1 cellular context compared by ENCODE assay signal in genomic region chr15:63601026-63601726, GRCh38.
TF ChIP-seq lines count a peak whose summit lies in the region.

No MANE protein-coding gene starts in this region.

TF ChIP-seq in HepG2, 621 proteins besides CTCF, POLR2A, EP300 and RAD21 (continued from another document):
- TF ChIP-seq DDIT3 (CRISPR knock-in tag; IDR thresholded peaks at IDR 0.05) (no peak), MAFK (conservative IDR thresholded peaks at IDR 0.05 in 1 of 2, IDR thresholded peaks at IDR 0.05 in 1 of 2; ENCODE audit: low read length in 2 of 2) (no peak), ZNF761 (CRISPR knock-in tag; conservative IDR thresholded peaks at IDR 0.05) (no peak; the same call in 1 of the 2 replicates), ZNF713 (CRISPR knock-in tag; IDR thresholded peaks at IDR 0.05) (no peak), ARNT2 (CRISPR knock-in tag; IDR thresholded peaks at IDR 0.05; ENCODE audit: low read depth) (no peak), E2F5 (CRISPR knock-in tag; conservative IDR thresholded peaks at IDR 0.05) (no peak), MIXL1 (CRISPR knock-in tag; IDR thresholded peaks at IDR 0.05) (no peak), SIX1 (CRISPR knock-in tag; IDR thresholded peaks at IDR 0.05; ENCODE audit: borderline replicate concordance) (no peak), GTF2F1 (IDR thresholded peaks at IDR 0.05; ENCODE audit: low read length) (no peak), HDAC1 (CRISPR knock-in tag; IDR thresholded peaks at IDR 0.05) (peak; percentile 3; the same call in 1 of the 2 replicates), SNAPC4 (CRISPR knock-in tag; IDR thresholded peaks at IDR 0.05) (no peak), MYC (CRISPR knock-in tag; IDR thresholded peaks at IDR 0.05; ENCODE audit: borderline replicate concordance) (peak; percentile 56), RELA (CRISPR knock-in tag; IDR thresholded peaks at IDR 0.05) (no peak), CHD4 (IDR thresholded peaks at IDR 0.05; ENCODE audit: borderline replicate concordance, low read length) (no peak), MYPOP (CRISPR knock-in tag; IDR thresholded peaks at IDR 0.05) (peak; percentile 46; the same call in 1 of the 2 replicates), KLF11 (CRISPR knock-in tag; IDR thresholded peaks at IDR 0.05) (no peak), ZNF564 (CRISPR knock-in tag; IDR thresholded peaks at IDR 0.05) (no peak; the same call in 1 of the 2 replicates), TFDP1 (CRISPR knock-in tag; IDR thresholded peaks at IDR 0.05; ENCODE audit: borderline replicate concordance) (0 out of 2 replicates have a peak, but pooled peaks have one; percentile 25), SIN3A (IDR thresholded peaks at IDR 0.05; ENCODE audit: borderline replicate concordance, low read depth, low read length) (no peak), IRF1 (CRISPR knock-in tag; IDR thresholded peaks at IDR 0.05; ENCODE audit: low read depth) (no peak), KLF6 (CRISPR knock-in tag; IDR thresholded peaks at IDR 0.05) (no peak), DBP (CRISPR knock-in tag; IDR thresholded peaks at IDR 0.05; ENCODE audit: not compliant biosample characterization) (no peak), ZKSCAN8 (CRISPR knock-in tag; IDR thresholded peaks at IDR 0.05; ENCODE audit: borderline replicate concordance) (no peak), MTF1 (CRISPR knock-in tag; IDR thresholded peaks at IDR 0.05) (no peak), HES4 (CRISPR knock-in tag; IDR thresholded peaks at IDR 0.05; ENCODE audit: borderline replicate concordance) (peak; percentile 80; the same call in 1 of the 2 replicates), ZMYM3 (CRISPR knock-in tag; IDR thresholded peaks at IDR 0.05) (peak; percentile 32; the same call in 1 of the 2 replicates), XBP1 (CRISPR knock-in tag; IDR thresholded peaks at IDR 0.05) (no peak), ZNF44 (CRISPR knock-in tag; IDR thresholded peaks at IDR 0.05) (no peak), ELF3 (CRISPR knock-in tag; IDR thresholded peaks at IDR 0.05) (no peak), ZBTB1 (CRISPR knock-in tag; IDR thresholded peaks at IDR 0.05; ENCODE audit: borderline replicate concordance) (peak; percentile 59; the same call in 1 of the 2 replicates), SMAD1 (CRISPR knock-in tag; IDR thresholded peaks at IDR 0.05; ENCODE audit: borderline replicate concordance, low read depth) (no peak; the same call in 1 of the 2 replicates), ZNF782 (CRISPR knock-in tag; IDR thresholded peaks at IDR 0.05; ENCODE audit: borderline replicate concordance) (no peak), NFATC3 (CRISPR knock-in tag; IDR thresholded peaks at IDR 0.05) (no peak), ZGPAT (CRISPR knock-in tag; IDR thresholded peaks at IDR 0.05) (peak; percentile 29; the same call in 1 of the 2 replicates), MED1 (CRISPR knock-in tag; IDR thresholded peaks at IDR 0.05) (peak; percentile 42), ATF7-NPFF (CRISPR knock-in tag; IDR thresholded peaks at IDR 0.05; ENCODE audit: low read depth) (no peak), ZNF343 (CRISPR knock-in tag; IDR thresholded peaks at IDR 0.05) (no peak), DRAP1 (CRISPR knock-in tag; IDR thresholded peaks at IDR 0.05) (no peak), IRF2 (CRISPR knock-in tag; IDR thresholded peaks at IDR 0.05) (no peak; the same call in 1 of the 2 replicates), SIX4 (CRISPR knock-in tag; IDR thresholded peaks at IDR 0.05) (no peak), ZFAT (CRISPR knock-in tag; conservative IDR thresholded peaks at IDR 0.05) (no peak), ZNF451 (CRISPR knock-in tag; IDR thresholded peaks at IDR 0.05) (no peak; the same call in 1 of the 2 replicates), ZSCAN25 (CRISPR knock-in tag; IDR thresholded peaks at IDR 0.05) (no peak), ZC3H4 (CRISPR knock-in tag; IDR thresholded peaks at IDR 0.05; ENCODE audit: borderline replicate concordance) (no peak), ZBTB14 (CRISPR knock-in tag; IDR thresholded peaks at IDR 0.05) (peak; percentile 83), MXD3 (CRISPR knock-in tag; IDR thresholded peaks at IDR 0.05) (peak; percentile 48), ZNF224 (CRISPR knock-in tag; IDR thresholded peaks at IDR 0.05) (no peak), TERF1 (CRISPR knock-in tag; IDR thresholded peaks at IDR 0.05) (no peak; the same call in 1 of the 2 replicates)
